In the genomic region with DNA sequence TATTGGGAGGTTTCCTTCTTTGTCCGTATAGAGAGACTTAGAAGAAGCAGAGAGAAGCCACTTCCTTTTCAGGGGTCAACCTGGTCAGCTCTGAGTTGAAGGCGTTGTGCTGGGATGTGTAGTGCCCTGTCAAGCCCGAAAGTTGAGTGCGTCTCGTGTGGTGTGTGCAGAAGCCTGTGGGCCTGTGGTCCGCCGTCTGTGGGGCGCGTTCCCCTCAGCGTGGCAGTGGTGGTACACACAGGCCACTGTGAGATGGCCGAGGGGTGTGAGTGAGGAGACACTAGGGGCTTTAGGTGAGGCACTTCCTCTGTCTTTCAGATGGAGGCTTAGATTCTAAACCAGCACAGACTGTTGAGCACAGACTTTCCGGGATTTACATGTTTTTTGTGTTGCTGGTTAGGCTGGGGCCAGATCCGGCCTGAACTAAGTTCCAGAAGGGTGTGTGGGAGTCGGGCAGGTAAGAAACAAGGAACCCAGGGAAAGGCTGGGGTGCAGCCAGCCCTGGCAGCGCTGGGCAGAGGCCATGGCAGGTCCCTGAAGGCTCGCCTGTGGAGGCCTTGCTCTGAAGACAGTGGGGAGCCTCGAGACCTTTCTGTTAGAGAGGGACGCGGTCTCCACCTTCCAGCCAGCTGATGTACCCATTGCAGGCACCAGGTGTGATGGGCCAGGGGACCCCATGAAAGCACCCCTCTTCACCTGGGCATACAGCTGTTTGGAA, we compare ENCODE assay signal across 17 cellular contexts.
DNase-seq lines count a peak whose midpoint lies in the region; ATAC-seq lines count a peak whose summit lies in the region.
"Had no signal": no experiment of that assay in that cellular context is flagged by ENCODE, and none has a peak within 500 bp of the region (broad histone marks: within the 10 kb centered on the region; RNA-seq: fewer than 3 reads in every experiment).

No MANE protein-coding gene starts in this region.

- no peak for ATAC-seq in activated naive CD4-positive, alpha-beta T cell treated with anti-CD3 and anti-CD28 coated beads, Interleukin-2, amount 50 U/mL, for 72 hours
- no peak for ATAC-seq in activated T-helper 17 cell treated with anti-CD3 and anti-CD28 coated beads, Interleukin-2, amount 50 U/mL, for 72 hours (replicated peaks)
- ATAC-seq in naive B cell (ENCODE audit: low read depth in 2 of 2) (no peak), HG02840 (IDR thresholded peaks at IDR 0.05; ENCODE audit: low FRiP score, unreplicated experiment) (no peak), HG03135 (IDR thresholded peaks at IDR 0.05; ENCODE audit: unreplicated experiment) (no peak)
- no peak for ATAC-seq in stimulated activated naive B cell treated with anti-CD40 and anti-IgM and Interleukin-4, amounts not matched to agents 10 μg/mL and 1 μg/mL and 100 μg/mL, for 72 hours (replicated peaks)

- H3K4me3 Mint-ChIP-seq in activated naive CD4-positive, alpha-beta T cell treated with anti-CD3 and anti-CD28 coated beads, Interleukin-2, amount 10 ng/mL, durations not matched to agents 7 days and 5 days, result no peak overlapping the region
- H3K4me3 Mint-ChIP-seq in activated T-helper 17 cell treated with anti-CD3 and anti-CD28 coated beads, Interleukin-2, amount 50 U/mL, for 72 hours, result no peak overlapping the region
- peak overlapping the region in 1 of 8 donors; percentile 45 for H3K4me3 Mint-ChIP-seq in naive B cell
- H3K4me3 Mint-ChIP-seq in stimulated activated naive B cell treated with anti-CD40 and anti-IgM and Interleukin-4, amounts not matched to agents 10 μg/mL and 1 μg/mL and 100 μg/mL, for 72 hours, result no peak overlapping the region

- no peaks in the 10 kb centered on the region for H3K27me3 Mint-ChIP-seq in activated naive CD4-positive, alpha-beta T cell treated with anti-CD3 and anti-CD28 coated beads, Interleukin-2, amount 10 ng/mL, durations not matched to agents 7 days and 5 days
- H3K27me3 Mint-ChIP-seq in activated T-helper 17 cell treated with anti-CD3 and anti-CD28 coated beads, Interleukin-2, amount 50 U/mL, for 72 hours, result no peaks in the 10 kb centered on the region
- no peaks in the 10 kb centered on the region for H3K27me3 Mint-ChIP-seq in naive B cell
- H3K27me3 Mint-ChIP-seq in stimulated activated naive B cell treated with anti-CD40 and anti-IgM and Interleukin-4, amounts not matched to agents 10 μg/mL and 1 μg/mL and 100 μg/mL, for 72 hours, result no peaks in the 10 kb centered on the region

- peak overlapping the region; percentile 20 to 25 for H3K27ac Mint-ChIP-seq in activated naive CD4-positive, alpha-beta T cell treated with anti-CD3 and anti-CD28 coated beads, Interleukin-2, amount 50 U/mL, for 72 hours
- no peak overlapping the region for H3K27ac Mint-ChIP-seq in activated naive CD4-positive, alpha-beta T cell treated with anti-CD3 and anti-CD28 coated beads, Interleukin-2, amount 10 ng/mL, durations not matched to agents 7 days and 5 days
- H3K27ac Mint-ChIP-seq in activated T-helper 17 cell treated with anti-CD3 and anti-CD28 coated beads, Interleukin-2, amount 50 U/mL, for 72 hours, result peak overlapping the region; percentile 39
- peak overlapping the region in 4 of 6 donors; percentile 1 to 80 (median 32) for H3K27ac Mint-ChIP-seq in naive B cell
- peak overlapping the region; percentile 85 for H3K27ac Mint-ChIP-seq in stimulated activated naive B cell treated with anti-CD40 and anti-IgM and Interleukin-4, amounts not matched to agents 10 μg/mL and 1 μg/mL and 100 μg/mL, for 72 hours

- DNase-seq in activated naive CD4-positive, alpha-beta T cell treated with anti-CD3 and anti-CD28 coated beads, Interleukin-2, amount 50 U/mL, for 72 hours (ENCODE audit: low spot score in 2 of 2), result peak in 1 of 2 donors; percentile 42
- no peak for DNase-seq in activated naive CD4-positive, alpha-beta T cell treated with anti-CD3 and anti-CD28 coated beads, Interleukin-2, amount 10 ng/mL, durations not matched to agents 7 days and 5 days
- DNase-seq in naive B cell, result no peak
- no peak for DNase-seq in stimulated activated naive B cell treated with anti-CD40 and anti-IgM and Interleukin-4, amounts not matched to agents 10 μg/mL and 1 μg/mL and 100 μg/mL, for 72 hours
- no peak for DNase-seq in A172 (ENCODE audit: low spot score)
- DNase-seq: C1 segment of cervical spinal cord, COR-L47, HCEC 1CT, MG63, NCI-H1092 treated with DMSO at 0.1 percent for 48 hours, NCI-H1694, NCI-H2107, NCI-H226, NCI-H526 treated with DMSO at 0.1 percent for 48 hours had no signal

- no peaks in the 10 kb centered on the region for H3K36me3 Mint-ChIP-seq in activated naive CD4-positive, alpha-beta T cell treated with anti-CD3 and anti-CD28 coated beads, Interleukin-2, amount 50 U/mL, for 72 hours
- peaks cover 4% of the 10 kb centered on the region for H3K36me3 Mint-ChIP-seq in activated naive CD4-positive, alpha-beta T cell treated with anti-CD3 and anti-CD28 coated beads, Interleukin-2, amount 10 ng/mL, durations not matched to agents 7 days and 5 days
- peaks cover 53% of the 10 kb centered on the region for H3K36me3 Mint-ChIP-seq in activated T-helper 17 cell treated with anti-CD3 and anti-CD28 coated beads, Interleukin-2, amount 50 U/mL, for 72 hours (ENCODE audit: low read depth)
- H3K36me3 Mint-ChIP-seq in naive B cell, result peaks cover 5 to 14% of the 10 kb centered on the region in 2 donors
- H3K36me3 Mint-ChIP-seq in stimulated activated naive B cell treated with anti-CD40 and anti-IgM and Interleukin-4, amounts not matched to agents 10 μg/mL and 1 μg/mL and 100 μg/mL, for 72 hours, result peaks cover 23 to 35% of the 10 kb centered on the region in 2 donors

- CTCF ChIA-PET in activated naive CD4-positive, alpha-beta T cell treated with anti-CD3 and anti-CD28 coated beads, Interleukin-2, amount 10 ng/mL, durations not matched to agents 7 days and 5 days (lab: Charles Lee), result no interaction called here

- no peaks in the 10 kb centered on the region for H3K9me3 Mint-ChIP-seq in activated naive CD4-positive, alpha-beta T cell treated with anti-CD3 and anti-CD28 coated beads, Interleukin-2, amount 50 U/mL, for 72 hours
- no peaks in the 10 kb centered on the region for H3K9me3 Mint-ChIP-seq in activated naive CD4-positive, alpha-beta T cell treated with anti-CD3 and anti-CD28 coated beads, Interleukin-2, amount 10 ng/mL, durations not matched to agents 7 days and 5 days
- H3K9me3 Mint-ChIP-seq in activated T-helper 17 cell treated with anti-CD3 and anti-CD28 coated beads, Interleukin-2, amount 50 U/mL, for 72 hours, result no peaks in the 10 kb centered on the region
- no peaks in the 10 kb centered on the region for H3K9me3 Mint-ChIP-seq in naive B cell
- no peaks in the 10 kb centered on the region for H3K9me3 Mint-ChIP-seq in stimulated activated naive B cell treated with anti-CD40 and anti-IgM and Interleukin-4, amounts not matched to agents 10 μg/mL and 1 μg/mL and 100 μg/mL, for 72 hours

- H3K4me1 Mint-ChIP-seq in activated naive CD4-positive, alpha-beta T cell treated with anti-CD3 and anti-CD28 coated beads, Interleukin-2, amount 10 ng/mL, durations not matched to agents 7 days and 5 days, result no peaks in the 10 kb centered on the region
- H3K4me1 Mint-ChIP-seq in activated T-helper 17 cell treated with anti-CD3 and anti-CD28 coated beads, Interleukin-2, amount 50 U/mL, for 72 hours, result peaks cover 16% of the 10 kb centered on the region
- peaks cover 8 to 39% (median 27%) of the 10 kb centered on the region in 3 donors for H3K4me1 Mint-ChIP-seq in naive B cell
- H3K4me1 Mint-ChIP-seq in stimulated activated naive B cell treated with anti-CD40 and anti-IgM and Interleukin-4, amounts not matched to agents 10 μg/mL and 1 μg/mL and 100 μg/mL, for 72 hours, result peaks cover 18 to 19% of the 10 kb centered on the region in 2 donors
